8 cellular contexts compared by ENCODE assay signal in genomic region chrX:140572724-140573123, GRCh38.
A peak's percentile ranks its signal among the peaks of the same experiment; 100 is the strongest.
DNase-seq lines count a peak whose midpoint lies in the region; ATAC-seq and FAIRE-seq lines count a peak whose summit lies in the region.

No MANE protein-coding gene starts in this region.

- CTCF ChIA-PET in activated naive CD4-positive, alpha-beta T cell treated with anti-CD3 and anti-CD28 coated beads for 36 hours (lab: Charles Lee): interaction anchor here (1.2 kb wide), 1 partner anchor 13 kb away, joined by 3 read pairs; no protein-coding TSS in a partner anchor
- CTCF ChIA-PET in activated CD4-positive, alpha-beta memory T cell treated with anti-CD3 and anti-CD28 coated beads for 36 hours (lab: Charles Lee): interaction anchor here (0.7 to 1.1 kb wide), 3 partner anchors 11 to 160 kb away, joined by 3 to 5 read pairs (median 3); no protein-coding TSS in a partner anchor

- intact Hi-C loops in activated naive CD4-positive, alpha-beta T cell treated with anti-CD3 and anti-CD28 coated beads for 36 hours (cut with micrococcal nuclease): loop anchor here (1.0 to 2.0 kb wide), 2 partner anchors 92 to 161 kb away; no protein-coding TSS in a partner anchor
- intact Hi-C loops in activated CD4-positive, alpha-beta memory T cell treated with anti-CD3 and anti-CD28 coated beads for 36 hours (cut with micrococcal nuclease): loop anchor here (2.0 kb wide), 1 partner anchor 160 kb away; no protein-coding TSS in a partner anchor

- no peaks in the 10 kb centered on the region for H3K36me3 Mint-ChIP-seq in activated naive CD4-positive, alpha-beta T cell treated with anti-CD3 and anti-CD28 coated beads for 36 hours (ENCODE audit: low read depth)
- no peaks in the 10 kb centered on the region for H3K36me3 Mint-ChIP-seq in activated CD4-positive, alpha-beta memory T cell treated with anti-CD3 and anti-CD28 coated beads for 36 hours

- peak; percentile 88 for ATAC-seq in GM21529 (IDR thresholded peaks at IDR 0.05; ENCODE audit: unreplicated experiment)

- POLR2A ChIA-PET in activated CD4-positive, alpha-beta memory T cell treated with anti-CD3 and anti-CD28 coated beads for 36 hours (lab: Charles Lee): no interaction called here

- no peaks in the 10 kb centered on the region for H3K9me3 Mint-ChIP-seq in activated naive CD4-positive, alpha-beta T cell treated with anti-CD3 and anti-CD28 coated beads for 36 hours
- H3K9me3 Mint-ChIP-seq in activated CD4-positive, alpha-beta memory T cell treated with anti-CD3 and anti-CD28 coated beads for 36 hours: no peaks in the 10 kb centered on the region

- no peaks in the 10 kb centered on the region for H3K4me1 Mint-ChIP-seq in activated naive CD4-positive, alpha-beta T cell treated with anti-CD3 and anti-CD28 coated beads for 36 hours (ENCODE audit: low read depth)
- no peaks in the 10 kb centered on the region for H3K4me1 Mint-ChIP-seq in activated CD4-positive, alpha-beta memory T cell treated with anti-CD3 and anti-CD28 coated beads for 36 hours (ENCODE audit: low read depth)

- no peak for FAIRE-seq in urothelium cell line (lab: Jason Lieb, UNC)

- no peaks in the 10 kb centered on the region for H3K27me3 Mint-ChIP-seq in activated naive CD4-positive, alpha-beta T cell treated with anti-CD3 and anti-CD28 coated beads for 36 hours (ENCODE audit: low read depth)
- no peaks in the 10 kb centered on the region for H3K27me3 Mint-ChIP-seq in activated CD4-positive, alpha-beta memory T cell treated with anti-CD3 and anti-CD28 coated beads for 36 hours

- H3K27ac Mint-ChIP-seq in activated naive CD4-positive, alpha-beta T cell treated with anti-CD3 and anti-CD28 coated beads for 36 hours: no peak overlapping the region
- H3K27ac Mint-ChIP-seq in activated CD4-positive, alpha-beta memory T cell treated with anti-CD3 and anti-CD28 coated beads for 36 hours: no peak overlapping the region

- peak; percentile 27 for DNase-seq in activated naive CD4-positive, alpha-beta T cell treated with anti-CD3 and anti-CD28 coated beads for 36 hours
- no peak for DNase-seq in activated naive CD4-positive, alpha-beta T cell (lab: John Stamatoyannopoulos, UW)
- peak; percentile 70 for DNase-seq in KBM-7
- DNase-seq in activated CD4-positive, alpha-beta memory T cell treated with anti-CD3 and anti-CD28 coated beads for 36 hours: peak; percentile 27
- peak; percentile 39 for DNase-seq in inferior parietal cortex (ENCODE audit: extremely low spot score)
- peak; percentile 4 for DNase-seq in urothelium cell line (ENCODE audit: low spot score)
- no peak for DNase-seq in NCI-H2081 (lab: John Stamatoyannopoulos, UW)

- H3K4me3 Mint-ChIP-seq in activated naive CD4-positive, alpha-beta T cell treated with anti-CD3 and anti-CD28 coated beads for 36 hours: no peak overlapping the region
- no peak overlapping the region for H3K4me3 Mint-ChIP-seq in activated CD4-positive, alpha-beta memory T cell treated with anti-CD3 and anti-CD28 coated beads for 36 hours

- in situ Hi-C loops in KBM-7 (cut with MboI; ENCODE audit: low pct_unique_long_range_greater_than_20kb, low sequenced_read_pairs): no loop called here

Comparison
In these comparisons a context has a peak if more than half of its experiments do, and no peak if none do; other contexts are left out.
1. DNase-seq: peak in activated naive CD4-positive, alpha-beta T cell treated with anti-CD3 and anti-CD28 coated beads for 36 hours (single experiment), KBM-7 (single experiment), activated CD4-positive, alpha-beta memory T cell treated with anti-CD3 and anti-CD28 coated beads for 36 hours (single experiment), inferior parietal cortex (single experiment) and urothelium cell line (single experiment); none in activated naive CD4-positive, alpha-beta T cell (0 of 4) and NCI-H2081 (0 of 2).